ENCODE assay signal across 20 cellular contexts in genomic region chr6:28969129-28969528, GRCh38. TPM values are rescaled to one million over a fixed set of nuclear protein-coding genes. Genes with fewer than 3 reads are reported as not detected.
"Had no signal": no experiment of that assay in that cellular context is flagged by ENCODE, and none has a peak within 500 bp of the region (broad histone marks: within the 10 kb centered on the region; RNA-seq: fewer than 3 reads in every experiment).

No MANE protein-coding gene starts in this region.

- H3K36me3 ChIP-seq: ascending aorta, gastrocnemius medialis, left lung, tibial artery had no signal

- H3K4me1 Mint-ChIP-seq: activated CD4-positive, alpha-beta T cell treated with anti-CD3 and anti-CD28 coated beads, Interleukin-2, amount 10 ng/mL, durations not matched to agents 24 days and 14 days had no signal

- DNase-seq: activated CD4-positive, alpha-beta T cell treated with anti-CD3 and anti-CD28 coated beads, Interleukin-2, amount 10 ng/mL, durations not matched to agents 24 days and 14 days; activated CD8-positive, alpha-beta memory T cell treated with anti-CD3 and anti-CD28 coated beads, Interleukin-2, amount 50 U/mL, for 4 hours; activated CD8-positive, alpha-beta T cell treated with anti-CD3 and anti-CD28 coated beads, Interleukin-2, amount 10 ng/mL, durations not matched to agents 7 days and 5 days; activated effector memory CD4-positive, alpha-beta T cell treated with Interleukin-2 at 50 U/mL for 16 hours; activated naive CD4-positive, alpha-beta T cell treated with anti-CD3 and anti-CD28 coated beads, Interleukin-2, amount 50 U/mL, for 16 hours; activated T-cell treated with anti-CD3 and anti-CD28 coated beads, Interleukin-2, amount 50 U/mL, for 48 hours; dermis blood vessel endothelial cell; effector memory CD8-positive, alpha-beta T cell; gastrocnemius medialis; head of caudate nucleus; left lung; midbrain; psoas muscle; right cardiac atrium; stimulated activated naive CD8-positive, alpha-beta T cell treated with anti-CD3 and anti-CD28 coated beads, Interleukin-15, Interleukin-2, amounts not matched to agents 100 U/mL and 50 U/mL, for 24 hours; substantia nigra; tibial artery had no signal

- H3K9me3 ChIP-seq: gastrocnemius medialis, psoas muscle had no signal

- ATAC-seq: activated CD8-positive, alpha-beta T cell treated with anti-CD3 and anti-CD28 coated beads, Interleukin-2, amount 10 ng/mL, durations not matched to agents 7 days and 5 days; effector memory CD8-positive, alpha-beta T cell; gastrocnemius medialis; left lung; psoas muscle; right cardiac atrium; stimulated activated naive CD8-positive, alpha-beta T cell treated with anti-CD3 and anti-CD28 coated beads, Interleukin-15, Interleukin-2, amounts not matched to agents 100 U/mL and 50 U/mL, for 24 hours had no signal

- H3K4me3 ChIP-seq: ascending aorta, gastrocnemius medialis, left lung, psoas muscle, skin epidermis, tibial artery had no signal

- H3K27ac ChIP-seq: ascending aorta, epithelial cell of prostate, gastrocnemius medialis, left lung, psoas muscle, skin epidermis, tibial artery had no signal

- H3K4me1 ChIP-seq: ascending aorta, gastrocnemius medialis, left lung, psoas muscle, tibial artery had no signal

- H3K27me3 ChIP-seq: ascending aorta, gastrocnemius medialis had no signal

- H3K27ac Mint-ChIP-seq: activated CD4-positive, alpha-beta T cell treated with anti-CD3 and anti-CD28 coated beads, Interleukin-2, amount 10 ng/mL, durations not matched to agents 24 days and 14 days; activated CD8-positive, alpha-beta T cell treated with anti-CD3 and anti-CD28 coated beads, Interleukin-2, amount 10 ng/mL, durations not matched to agents 7 days and 5 days; effector memory CD8-positive, alpha-beta T cell had no signal

- H3K4me3 Mint-ChIP-seq: activated CD4-positive, alpha-beta T cell treated with anti-CD3 and anti-CD28 coated beads, Interleukin-2, amount 10 ng/mL, durations not matched to agents 24 days and 14 days; activated CD8-positive, alpha-beta T cell treated with anti-CD3 and anti-CD28 coated beads, Interleukin-2, amount 10 ng/mL, durations not matched to agents 7 days and 5 days; effector memory CD8-positive, alpha-beta T cell had no signal

RNA-seq across cellular contexts. Expression of gene ZNF311, which starts 36.0 kb away (rescaled TPM):
- total RNA-seq: ascending aorta had no signal
